In the genomic region with DNA sequence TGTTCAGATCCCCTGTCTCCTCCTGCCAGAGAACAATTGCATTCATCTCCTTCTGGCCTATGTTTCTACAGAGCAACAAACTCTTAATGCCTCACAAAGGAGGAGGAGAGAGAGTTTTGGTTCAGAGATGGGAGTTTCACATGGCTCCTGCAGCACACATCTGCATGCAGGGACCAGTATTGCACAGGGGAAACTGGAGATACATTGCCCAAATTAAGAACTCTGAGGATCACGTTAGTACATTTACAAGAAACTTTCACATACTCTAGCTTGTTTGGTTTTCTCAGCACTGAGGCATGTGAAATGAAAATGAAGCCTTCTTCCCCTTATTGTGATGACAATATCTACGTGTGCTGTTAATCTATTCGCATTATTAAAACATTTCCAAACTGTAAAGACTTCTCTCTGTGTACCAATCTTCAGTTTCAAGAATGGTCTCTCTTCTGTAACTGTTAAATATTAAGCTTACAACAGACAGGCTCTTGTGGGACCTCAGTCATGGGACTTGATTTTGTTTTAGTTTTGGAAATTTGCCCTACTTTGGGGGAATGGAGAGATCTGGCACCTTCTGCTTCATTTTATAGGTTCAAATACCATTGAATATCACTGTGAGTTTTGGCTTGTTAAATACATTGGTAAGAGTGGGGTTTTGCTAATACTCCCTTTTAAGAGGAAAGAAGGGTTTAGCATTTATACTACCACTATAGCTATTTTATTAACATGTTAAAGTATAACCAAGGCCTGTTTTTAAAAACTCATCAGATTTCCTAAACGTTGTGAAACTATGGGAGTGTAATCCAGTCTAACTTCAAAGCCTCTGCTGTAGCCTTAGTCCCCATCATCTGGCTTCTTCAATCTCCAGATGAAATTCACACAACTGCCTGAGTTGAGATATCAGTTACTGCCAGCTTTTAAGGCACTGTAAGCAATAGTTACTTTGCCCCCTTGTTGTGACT, we compare ENCODE assay signal across 13 cellular contexts.
A peak's percentile ranks its signal among the peaks of the same experiment; 100 is the strongest.
DNase-seq lines count a peak whose midpoint lies in the region; ATAC-seq and TF ChIP-seq lines count a peak whose summit lies in the region.
"Had no signal": no experiment of that assay in that cellular context is flagged by ENCODE, and none has a peak within 500 bp of the region (broad histone marks: within the 10 kb centered on the region; RNA-seq: fewer than 3 reads in every experiment).

No MANE protein-coding gene starts in this region.

- no peaks in the 10 kb centered on the region for H3K36me3 ChIP-seq in prostate gland
- H3K36me3 ChIP-seq: gastrocnemius medialis had no signal

- no peak for TF ChIP-seq POLR2A in prostate gland (IDR thresholded peaks at IDR 0.05)

- no peak overlapping the region for H3K4me3 ChIP-seq in prostate gland
- H3K4me3 ChIP-seq: gastrocnemius medialis had no signal

- H3K4me1 ChIP-seq in prostate gland (replicated peaks) = peaks cover 8% of the 10 kb centered on the region

- H3K27ac ChIP-seq in prostate gland = peak overlapping the region; percentile 20 to 38
- H3K27ac ChIP-seq: gastrocnemius medialis had no signal

- H3K9me3 ChIP-seq in prostate gland = no peaks in the 10 kb centered on the region
- H3K9me3 ChIP-seq: gastrocnemius medialis had no signal

- intact Hi-C loops in prostate gland (cut with DNase I) = loop anchor here (10.0 kb wide), 1 partner anchor 179 kb away; no protein-coding TSS in a partner anchor

- 31% methylated on average over 4 of the region's 4 CpGs for WGBS in prostate gland

- no peak for TF ChIP-seq CTCF in prostate gland (IDR thresholded peaks at IDR 0.05)

- DNase-seq in prostate gland (ENCODE audit: low spot score) = no peak
- DNase-seq in activated T-cell treated with anti-CD3 and anti-CD28 coated beads for 4 hours = no peak
- no peak for DNase-seq in Ammon's horn (ENCODE audit: low spot score)
- no peak for DNase-seq in NCI-H1048 (lab: John Stamatoyannopoulos, UW)
- DNase-seq in EL = no peak
- DNase-seq: CD4-positive, alpha-beta T cell; gastrocnemius medialis; mammary epithelial cell; NCI-H187 had no signal

- no peaks in the 10 kb centered on the region for H3K27me3 ChIP-seq in prostate gland (replicated peaks; ENCODE audit: insufficient read depth)
- H3K27me3 ChIP-seq: gastrocnemius medialis had no signal

- ATAC-seq in GM18873 (IDR thresholded peaks at IDR 0.05; ENCODE audit: low FRiP score, unreplicated experiment) (peak; percentile 51), HG02571 (IDR thresholded peaks at IDR 0.05; ENCODE audit: unreplicated experiment) (peak; percentile 70), HG03571 (IDR thresholded peaks at IDR 0.05; ENCODE audit: unreplicated experiment) (peak; percentile 65)
- ATAC-seq: WTC11 had no signal
